16 cellular contexts compared by ENCODE assay signal in genomic region chr12:109695961-109696461, GRCh38. TPM values are rescaled to one million over a fixed set of nuclear protein-coding genes. Genes with fewer than 3 reads are reported as not detected.
DNase-seq lines count a peak whose midpoint lies in the region; ATAC-seq and TF ChIP-seq lines count a peak whose summit lies in the region.
"Had no signal": no experiment of that assay in that cellular context is flagged by ENCODE, and none has a peak within 500 bp of the region (broad histone marks: within the 10 kb centered on the region; RNA-seq: fewer than 3 reads in every experiment).

No MANE protein-coding gene starts in this region.

- no peak overlapping the region for H4K91ac ChIP-seq in IMR-90 (ENCODE audit: insufficient read depth, low read depth, low read length)

- H2AK9ac ChIP-seq in IMR-90 (replicated peaks; ENCODE audit: low read depth, low read length, poor library complexity) = no peak overlapping the region

- no peak overlapping the region for H3K18ac ChIP-seq in IMR-90 (ENCODE audit: low read depth, low read length)

- no peak overlapping the region for H2AFZ ChIP-seq in IMR-90 (replicated peaks; ENCODE audit: low read length, poor library complexity)
- H2AFZ ChIP-seq in osteoblast (ENCODE audit: low read length) = no peak overlapping the region

- peak; percentile 29; the same call in 1 of the 2 replicates for ATAC-seq in IMR-90 (ENCODE audit: low read depth)
- ATAC-seq: stimulated activated naive B cell treated with anti-CD40 and anti-IgM and Interleukin-4, amounts not matched to agents 10 μg/mL and 1 μg/mL and 100 μg/mL, for 72 hours had no signal

- no peak overlapping the region for H2BK15ac ChIP-seq in IMR-90 (ENCODE audit: low read depth, low read length)

- H3K9ac ChIP-seq in IMR-90 (ENCODE audit: low read depth, low read length) = no peak overlapping the region

- CTCF ChIA-PET in IMR-90 (lab: Yijun Ruan, JAX) = interaction anchor here (0.6 kb wide), 1 partner anchor 194 kb away, joined by 5 read pairs; no protein-coding TSS in a partner anchor

- H3K27me3 ChIP-seq in IMR-90 (ENCODE audit: control insufficient read depth, insufficient read depth, low read length) (peaks cover 18% of the 10 kb centered on the region), ectodermal cell (ENCODE audit: control insufficient read depth, insufficient read depth, low read length, poor library complexity, severe bottlenecking) (no peaks in the 10 kb centered on the region), osteoblast (ENCODE audit: insufficient read depth, low read length) (no peaks in the 10 kb centered on the region)
- H3K27me3 ChIP-seq: uterus had no signal

- no CpG with 5 or more reads among the region's 6 CpGs for WGBS in IMR-90 (ENCODE audit: extremely low coverage in 2 of 2, insufficient read length in 1 of 2), 2 experiments
- 28% methylated on average over 6 of the region's 6 CpGs for WGBS in ectodermal cell, 2 experiments

- no peak overlapping the region for H3K27ac ChIP-seq in IMR-90 (ENCODE audit: insufficient read depth, low read length)
- peak overlapping the region; percentile 46 for H3K27ac ChIP-seq in ectodermal cell (ENCODE audit: insufficient read depth, low read depth, low read length, poor library complexity, severe bottlenecking)
- H3K27ac ChIP-seq in osteoblast (ENCODE audit: low read depth, low read length) = no peak overlapping the region
- H3K27ac ChIP-seq: uterus had no signal

- no peak overlapping the region for H2BK20ac ChIP-seq in IMR-90 (ENCODE audit: low read depth, low read length)

- no peaks in the 10 kb centered on the region for H3K4me1 ChIP-seq in IMR-90 (ENCODE audit: control insufficient read depth, insufficient read depth, low read length)
- peaks cover 19% of the 10 kb centered on the region for H3K4me1 ChIP-seq in ectodermal cell (ENCODE audit: control insufficient read depth, insufficient read depth, low read length)
- H3K4me1 ChIP-seq in osteoblast (ENCODE audit: insufficient read depth, low read length) = no peaks in the 10 kb centered on the region
- H3K4me1 ChIP-seq: uterus had no signal

- H3K4me3 ChIP-seq in IMR-90 (ENCODE audit: insufficient read depth, low read depth, low read length) = no peak overlapping the region
- no peak overlapping the region for H3K4me3 ChIP-seq in ectodermal cell (ENCODE audit: insufficient read depth, low read depth, low read length)
- no peak overlapping the region for H3K4me3 ChIP-seq in osteoblast (ENCODE audit: insufficient read depth, low read length)
- H3K4me3 ChIP-seq: uterus had no signal

- no peak overlapping the region for H4K8ac ChIP-seq in IMR-90 (ENCODE audit: low read depth in 2 of 2, low read length in 2 of 2)

- H4K20me1 ChIP-seq in IMR-90 (ENCODE audit: insufficient read depth, low read length) (no peaks in the 10 kb centered on the region), osteoblast (ENCODE audit: insufficient read depth, low read length) (no peaks in the 10 kb centered on the region)

- H3K79me1 ChIP-seq in IMR-90 (ENCODE audit: low read depth in 1 of 2, low read length in 2 of 2) = no peaks in the 10 kb centered on the region

- intact Hi-C loops in IMR-90 (cut with micrococcal nuclease) = no loop called here

- no TSS peak for BruUV-seq in IMR-90 (replicated peaks; lab: Mats Ljungman, UMichigan)

- H3K23ac ChIP-seq in IMR-90 (ENCODE audit: low read depth, low read length) = no peak overlapping the region

- no peaks in the 10 kb centered on the region for H3K9me1 ChIP-seq in IMR-90 (ENCODE audit: insufficient read depth, low read length)

- H3K4me2 ChIP-seq in IMR-90 (ENCODE audit: low read depth, low read length) = no peak overlapping the region
- H3K4me2 ChIP-seq in osteoblast (ENCODE audit: insufficient read depth, low read length) = no peak overlapping the region

- dilution Hi-C loops in IMR-90 (cut with HindIII; ENCODE audit: low sequenced_read_pairs, unreplicated experiment) = no loop called here

- no peaks in the 10 kb centered on the region for H3K79me2 ChIP-seq in osteoblast (ENCODE audit: insufficient read depth, low read length)

- H3K9me3 ChIP-seq in IMR-90 (ENCODE audit: control insufficient read depth, insufficient read depth, low read length) = no peaks in the 10 kb centered on the region
- H3K9me3 ChIP-seq in ectodermal cell (ENCODE audit: control insufficient read depth, low read length) = no peaks in the 10 kb centered on the region
- H3K9me3 ChIP-seq in osteoblast (ENCODE audit: low read depth, low read length) = no peaks in the 10 kb centered on the region
- H3K9me3 ChIP-seq: uterus had no signal

- no peak overlapping the region for H3K56ac ChIP-seq in IMR-90 (ENCODE audit: extremely low read depth, insufficient read depth, low read length)

- H3K36me3 ChIP-seq in IMR-90 (ENCODE audit: control insufficient read depth, insufficient read depth, low read length) (no peaks in the 10 kb centered on the region), ectodermal cell (ENCODE audit: control insufficient read depth, insufficient read depth, low read length) (no peaks in the 10 kb centered on the region), osteoblast (ENCODE audit: insufficient read depth, low read length) (no peaks in the 10 kb centered on the region)
- H3K36me3 ChIP-seq: uterus had no signal

- no peak overlapping the region for H2BK5ac ChIP-seq in IMR-90 (ENCODE audit: low read depth, low read length, poor library complexity, severe bottlenecking)

- no peak overlapping the region for H2BK120ac ChIP-seq in IMR-90 (ENCODE audit: low read depth, low read length)

- no peak overlapping the region for H3K14ac ChIP-seq in IMR-90 (replicated peaks; ENCODE audit: low read depth, low read length)

- TF ChIP-seq RAD21 in IMR-90 (IDR thresholded peaks at IDR 0.05; ENCODE audit: low read length) = no peak

- H3K4ac ChIP-seq in IMR-90 (ENCODE audit: low read depth, low read length) = no peak overlapping the region

- in situ Hi-C loops in IMR-90 (cut with MboI; ENCODE audit: low sequenced_read_pairs) = no loop called here

- no peak overlapping the region for H4K5ac ChIP-seq in IMR-90 (ENCODE audit: low read depth, low read length)

- TF ChIP-seq CTCF in IMR-90 (conservative IDR thresholded peaks at IDR 0.05; ENCODE audit: low read depth, low read length) = no peak
- TF ChIP-seq CTCF in osteoblast (IDR thresholded peaks at IDR 0.05; ENCODE audit: extremely low read depth, low read depth, low read length) = no peak

- H2AK5ac ChIP-seq in IMR-90 (ENCODE audit: low read depth, low read length) = no peak overlapping the region

- POLR2A ChIA-PET in IMR-90 (lab: Charles Lee; ENCODE audit: unreplicated experiment) = no interaction called here

- no peak for TF ChIP-seq POLR2A in IMR-90 (IDR thresholded peaks at IDR 0.05; ENCODE audit: low read depth, low read length)

- DNase-seq in COLO829 (ENCODE audit: low spot score) = peak; percentile 27
- DNase-seq in IMR-90 = no peak
- peak; percentile 29 for DNase-seq in osteoblast (ENCODE audit: insufficient read length, low spot score, missing footprints)
- no peak for DNase-seq in activated gamma-delta T cell (lab: John Stamatoyannopoulos, UW)
- no peak for DNase-seq in NCI-H1930 (lab: John Stamatoyannopoulos, UW)
- DNase-seq in GM03348 (ENCODE audit: low spot score) = no peak
- no peak for DNase-seq in HCEC 1CT
- DNase-seq: activated CD4-positive, CD25-positive, alpha-beta regulatory T cell; AML-193; dermis blood vessel endothelial cell; KG1; NCI-H1417 treated with DMSO at 0.1 percent for 48 hours; NCI-H226; stimulated activated naive B cell treated with anti-CD40 and anti-IgM and Interleukin-4, amounts not matched to agents 10 μg/mL and 1 μg/mL and 100 μg/mL, for 72 hours; uterus had no signal

TF ChIP-seq in IMR-90, 13 proteins besides CTCF, POLR2A, EP300 and RAD21:
- TF ChIP-seq RCOR1 (IDR thresholded peaks at IDR 0.05; ENCODE audit: insufficient replicate concordance, low read length) (no peak), MXI1 (IDR thresholded peaks at IDR 0.05; ENCODE audit: borderline replicate concordance, low read depth, low read length) (no peak), RFX5 (IDR thresholded peaks at IDR 0.05; ENCODE audit: low read depth, low read length) (no peak), CEBPB (IDR thresholded peaks at IDR 0.05; ENCODE audit: low read depth, low read length) (no peak), MAZ (IDR thresholded peaks at IDR 0.05; ENCODE audit: borderline replicate concordance, low read depth, low read length) (no peak), USF2 (IDR thresholded peaks at IDR 0.05; ENCODE audit: low read depth, low read length) (no peak), ELK1 (IDR thresholded peaks at IDR 0.05; ENCODE audit: borderline replicate concordance, low read depth, low read length) (no peak), BHLHE40 (IDR thresholded peaks at IDR 0.05; ENCODE audit: low read depth, low read length) (no peak), CHD1 (IDR thresholded peaks at IDR 0.05; ENCODE audit: low read depth, low read length) (no peak), NFE2L2 (IDR thresholded peaks at IDR 0.05; ENCODE audit: low read depth, low read length) (no peak), SMC3 (IDR thresholded peaks at IDR 0.05; ENCODE audit: low read depth, low read length) (no peak), FOS (IDR thresholded peaks at IDR 0.05; ENCODE audit: low read depth, low read length) (no peak)

RNA-seq across cellular contexts. Expression of gene FAM222A, which starts 17.6 kb away (rescaled TPM):
- total RNA-seq in IMR-90 (2012; rRNA removed) = under 0.01 TPM in 2 replicates
- polyA plus RNA-seq in IMR-90 (2012; rRNA removed) = 0.32 and 0.43 TPM in 2 replicates
- polyA plus RNA-seq in IMR-90 (2012; cell fraction: cytosol; rRNA removed) = 0.30 and 0.31 TPM in 2 replicates
- polyA plus RNA-seq in IMR-90 (2012; cell fraction: nucleus; rRNA removed; ENCODE audit: low replicate concordance) = 0.08 and 0.27 TPM in 2 replicates
- 4.7 TPM for polyA plus RNA-seq in ectodermal cell (2013, experiment 1 of 4)
- 6.2 TPM for polyA plus RNA-seq in ectodermal cell (2013, experiment 2 of 4)
- polyA plus RNA-seq in ectodermal cell (2013, experiment 3 of 4) = 5.6 TPM
- polyA plus RNA-seq in ectodermal cell (2013, experiment 4 of 4) = 5.8 TPM
- 0.29 and 0.36 TPM in 2 replicates for total RNA-seq in osteoblast

Comparison
In these comparisons a context has a peak if more than half of its experiments do, and no peak if none do; other contexts are left out.
1. DNase-seq: peak in COLO829 (single experiment) and osteoblast (single experiment); none in IMR-90 (single experiment), activated gamma-delta T cell (single experiment), NCI-H1930 (0 of 2), GM03348 (single experiment) and HCEC 1CT (single experiment).